Comparison of ENCODE assay signal across 23 cellular contexts in the genomic region with DNA sequence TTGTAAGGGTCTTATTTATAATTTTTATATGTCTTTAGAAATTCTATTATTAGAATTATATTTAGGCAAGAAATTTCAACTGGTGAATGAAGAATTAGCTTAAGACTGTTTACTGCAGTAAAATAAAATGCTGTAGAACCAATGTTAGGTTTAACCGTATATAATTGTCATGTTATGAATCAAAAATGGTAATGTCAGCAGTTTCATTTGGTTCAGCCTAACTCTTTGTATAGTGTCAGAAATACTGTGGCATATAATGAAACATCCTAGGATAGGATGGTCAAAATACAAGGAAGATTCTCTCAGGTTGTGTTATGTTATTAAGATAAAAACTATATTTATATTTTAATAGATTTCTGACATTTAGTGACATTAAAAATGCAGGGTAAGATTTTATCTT.
A peak's percentile ranks its signal among the peaks of the same experiment; 100 is the strongest.
DNase-seq lines count a peak whose midpoint lies in the region; ATAC-seq, FAIRE-seq and TF ChIP-seq lines count a peak whose summit lies in the region.
"Had no signal": no experiment of that assay in that cellular context is flagged by ENCODE, and none has a peak within 500 bp of the region (broad histone marks: within the 10 kb centered on the region; RNA-seq: fewer than 3 reads in every experiment).

No MANE protein-coding gene starts in this region.

- H4K5ac ChIP-seq in IMR-90 (ENCODE audit: low read depth, low read length) = no peak overlapping the region

- no peak for ATAC-seq in HepG2
- no peak for ATAC-seq in right lobe of liver
- no peak for ATAC-seq in IMR-90 (ENCODE audit: low read depth)

- H2AK9ac ChIP-seq in IMR-90 (replicated peaks; ENCODE audit: low read depth, low read length, poor library complexity) = no peak overlapping the region

- H3K79me2 ChIP-seq in HepG2 (ENCODE audit: insufficient read depth, low read length) = no peaks in the 10 kb centered on the region

- 95% methylated on average over 1 of the region's 1 CpG for WGBS in HepG2 (ENCODE audit: low lambda C conversion rate)
- 100% methylated on average over 1 of the region's 1 CpG for WGBS in right lobe of liver (ENCODE audit: insufficient coverage, low coverage, low lambda C conversion rate, missing lambda C conversion rate)
- WGBS in IMR-90 (ENCODE audit: extremely low coverage in 2 of 2, insufficient read length in 1 of 2), 2 experiments = no CpG with 5 or more reads among the region's 1 CpG

- H2AFZ ChIP-seq in HepG2 (ENCODE audit: low read length) (no peak overlapping the region), IMR-90 (replicated peaks; ENCODE audit: low read length, poor library complexity) (no peak overlapping the region)

- TF ChIP-seq EP300 in HepG2 (IDR thresholded peaks at IDR 0.05; ENCODE audit: low read depth in 2 of 2, low read length in 2 of 2) (no peak), HepG2 (CRISPR knock-in tag; IDR thresholded peaks at IDR 0.05; ENCODE audit: borderline replicate concordance) (no peak)

- no peak overlapping the region for H2BK15ac ChIP-seq in IMR-90 (ENCODE audit: low read depth, low read length)

- no peak overlapping the region for H3K14ac ChIP-seq in IMR-90 (replicated peaks; ENCODE audit: low read depth, low read length)

- BruUV-seq in HepG2 (replicated peaks; lab: Mats Ljungman, UMichigan) (no TSS peak), IMR-90 (replicated peaks; lab: Mats Ljungman, UMichigan) (no TSS peak)

- H2BK20ac ChIP-seq in IMR-90 (ENCODE audit: low read depth, low read length) = no peak overlapping the region

- no peak for TF ChIP-seq CTCF in HepG2 (CRISPR knock-in tag; IDR thresholded peaks at IDR 0.05)
- no peak for TF ChIP-seq CTCF in right lobe of liver (IDR thresholded peaks at IDR 0.05)
- no peak for TF ChIP-seq CTCF in IMR-90 (conservative IDR thresholded peaks at IDR 0.05; ENCODE audit: low read depth, low read length)

- no peak overlapping the region for H3K4me2 ChIP-seq in HepG2 (ENCODE audit: low read depth, low read length)
- H3K4me2 ChIP-seq in IMR-90 (ENCODE audit: low read depth, low read length) = no peak overlapping the region
- H3K4me2 ChIP-seq: BLaER1 had no signal

- H4K20me1 ChIP-seq in HepG2 (ENCODE audit: insufficient read depth, low read length) = no peaks in the 10 kb centered on the region
- no peaks in the 10 kb centered on the region for H4K20me1 ChIP-seq in IMR-90 (ENCODE audit: insufficient read depth, low read length)
- H4K20me1 ChIP-seq: BLaER1 had no signal

- no peak overlapping the region for H3K23ac ChIP-seq in IMR-90 (ENCODE audit: low read depth, low read length)

- H3K56ac ChIP-seq in IMR-90 (ENCODE audit: extremely low read depth, insufficient read depth, low read length) = no peak overlapping the region

- H3K9me1 ChIP-seq in IMR-90 (ENCODE audit: insufficient read depth, low read length) = no peaks in the 10 kb centered on the region; the same call in 1 of the 2 replicates

- no peak overlapping the region for H2AK5ac ChIP-seq in IMR-90 (ENCODE audit: low read depth, low read length)

- no peak overlapping the region for H2BK5ac ChIP-seq in IMR-90 (ENCODE audit: low read depth, low read length, poor library complexity, severe bottlenecking)

- H2BK120ac ChIP-seq in IMR-90 (ENCODE audit: low read depth, low read length) = no peak overlapping the region

- in situ Hi-C loops in HepG2 (cut with HindIII; ENCODE audit: extremely low pct_ligation_motif_present, low pct_unique_long_range_greater_than_20kb) (no loop called here), IMR-90 (cut with MboI; ENCODE audit: low sequenced_read_pairs) (no loop called here)

- dilution Hi-C loops in IMR-90 (cut with HindIII; ENCODE audit: low sequenced_read_pairs, unreplicated experiment) = no loop called here

- CTCF ChIA-PET in HepG2 (lab: Yijun Ruan, JAX; ENCODE audit: low intra/inter-chr PET ratio, low total read pairs) (no interaction called here), IMR-90 (lab: Yijun Ruan, JAX) (interaction anchor here (0.7 kb wide), 1 partner anchor 1889 kb away, joined by 3 read pairs; no protein-coding TSS in a partner anchor)

- TF ChIP-seq RAD21 in HepG2 (CRISPR knock-in tag; IDR thresholded peaks at IDR 0.05) (no peak), IMR-90 (IDR thresholded peaks at IDR 0.05; ENCODE audit: low read length) (no peak)

- no peak for FAIRE-seq in HepG2 (lab: Jason Lieb, UNC)
- FAIRE-seq in frontal cortex (lab: Jason Lieb, UNC) = peak; percentile 53
- FAIRE-seq: GM12891 had no signal

- H3K27me3 ChIP-seq in HepG2 (ENCODE audit: control insufficient read depth in 1 of 2, insufficient read depth in 2 of 2, low read length in 2 of 2) = no peaks in the 10 kb centered on the region
- H3K27me3 ChIP-seq in right lobe of liver = no peaks in the 10 kb centered on the region
- H3K27me3 ChIP-seq in IMR-90 (ENCODE audit: control insufficient read depth, insufficient read depth, low read length) = no peaks in the 10 kb centered on the region
- H3K27me3 ChIP-seq: BE2C, BLaER1 had no signal

- no peak overlapping the region for H3K4ac ChIP-seq in IMR-90 (ENCODE audit: low read depth, low read length)

- intact Hi-C loops in HepG2 (cut with micrococcal nuclease; ENCODE audit: unreplicated experiment) (no loop called here), right lobe of liver (cut with DNase I) (no loop called here), IMR-90 (cut with micrococcal nuclease) (loop anchor here (5.0 kb wide), 1 partner anchor 241 kb away; no protein-coding TSS in a partner anchor)

- no peak overlapping the region for H3K18ac ChIP-seq in IMR-90 (ENCODE audit: low read depth, low read length)

- no peak for TF ChIP-seq POLR2A in HepG2 (IDR thresholded peaks at IDR 0.05; ENCODE audit: insufficient read depth in 1 of 2, low read depth in 2 of 2, low read length in 2 of 2)
- no peak for TF ChIP-seq POLR2A in right lobe of liver (IDR thresholded peaks at IDR 0.05)
- no peak for TF ChIP-seq POLR2A in IMR-90 (IDR thresholded peaks at IDR 0.05; ENCODE audit: low read depth, low read length)

- H3K4me3 ChIP-seq in HepG2 (replicated peaks in 1 of 3; ENCODE audit: insufficient read depth in 1 of 3, low read depth in 2 of 3, low read length in 3 of 3) = no peak overlapping the region
- no peak overlapping the region for H3K4me3 ChIP-seq in right lobe of liver
- H3K4me3 ChIP-seq in IMR-90 (ENCODE audit: insufficient read depth, low read depth, low read length) = no peak overlapping the region
- H3K4me3 ChIP-seq: BLaER1 had no signal

- H4K91ac ChIP-seq in IMR-90 (ENCODE audit: insufficient read depth, low read depth, low read length) = no peak overlapping the region

- no peaks in the 10 kb centered on the region for H3K4me1 ChIP-seq in HepG2 (ENCODE audit: insufficient read depth, low read length)
- no peaks in the 10 kb centered on the region for H3K4me1 ChIP-seq in right lobe of liver
- H3K4me1 ChIP-seq in IMR-90 (ENCODE audit: control insufficient read depth, insufficient read depth, low read length) = no peaks in the 10 kb centered on the region
- H3K4me1 ChIP-seq: BLaER1 had no signal

- POLR2A ChIA-PET in HepG2 (lab: Yijun Ruan, JAX) (no interaction called here), IMR-90 (lab: Charles Lee; ENCODE audit: unreplicated experiment) (no interaction called here)

- H4K8ac ChIP-seq in IMR-90 (ENCODE audit: low read depth in 2 of 2, low read length in 2 of 2) = no peak overlapping the region

- no peak for DNase-seq in HepG2 (ENCODE audit: low spot score)
- DNase-seq in right lobe of liver = no peak
- no peak for DNase-seq in IMR-90
- no peak for DNase-seq in frontal cortex (ENCODE audit: low spot score in 2 of 2)
- no peak for DNase-seq in SW 1271 (lab: John Stamatoyannopoulos, UW)
- DNase-seq in NCI-H2081 treated with DMSO at 0.1 percent for 48 hours (lab: John Stamatoyannopoulos, UW) = no peak
- DNase-seq: ACHN; BE2C; C1 segment of cervical spinal cord; CD4-positive, alpha-beta memory T cell; CD4-positive, CD25-positive, alpha-beta regulatory T cell; CD8-positive, alpha-beta memory T cell; COR-L47; DMS 273 treated with DMSO at 0.1 percent for 48 hours; DMS153; DMS53; DMS79; DND-41; EL; GF-D8 had no signal

- H3K36me3 ChIP-seq in HepG2 (replicated peaks in 1 of 2; ENCODE audit: control insufficient read depth in 1 of 2, insufficient read depth in 2 of 2, low read length in 2 of 2) (peaks cover 7 to 49% of the 10 kb centered on the region in 2 experiments; a peak in 4 of 5 replicates), right lobe of liver (peaks cover 0 to 29% (median 18%) of the 10 kb centered on the region in 4 donors), IMR-90 (ENCODE audit: control insufficient read depth, insufficient read depth, low read length) (peaks cover 8% of the 10 kb centered on the region)

- H3K79me1 ChIP-seq in IMR-90 (ENCODE audit: low read depth in 1 of 2, low read length in 2 of 2) = no peaks in the 10 kb centered on the region; a peak in 1 of 4 replicates

- H3K9ac ChIP-seq in HepG2 (ENCODE audit: insufficient read depth, low read depth, low read length) = no peak overlapping the region
- H3K9ac ChIP-seq in IMR-90 (ENCODE audit: low read depth, low read length) = no peak overlapping the region
- H3K9ac ChIP-seq: BLaER1 had no signal

- H3K9me3 ChIP-seq in HepG2 (ENCODE audit: low read length) = no peaks in the 10 kb centered on the region
- H3K9me3 ChIP-seq in right lobe of liver = no peaks in the 10 kb centered on the region
- no peaks in the 10 kb centered on the region for H3K9me3 ChIP-seq in IMR-90 (ENCODE audit: control insufficient read depth, insufficient read depth, low read length)
- H3K9me3 ChIP-seq: BE2C, BLaER1 had no signal

- H3K27ac ChIP-seq in HepG2 (ENCODE audit: extremely low read length, insufficient read depth, low read length) (no peak overlapping the region), right lobe of liver (no peak overlapping the region), IMR-90 (ENCODE audit: insufficient read depth, low read length) (no peak overlapping the region)
- H3K27ac ChIP-seq: 22Rv1, BLaER1 had no signal

TF ChIP-seq in HepG2, 621 proteins besides CTCF, POLR2A, EP300 and RAD21 (continues in another document):
- TF ChIP-seq MAFK (conservative IDR thresholded peaks at IDR 0.05 in 1 of 2, IDR thresholded peaks at IDR 0.05 in 1 of 2; ENCODE audit: low read length in 2 of 2) (peak; percentile 72 to 88), GABPB1 (CRISPR knock-in tag; IDR thresholded peaks at IDR 0.05) (no peak), ZNF251 (CRISPR knock-in tag; IDR thresholded peaks at IDR 0.05) (no peak), KDM2A (CRISPR knock-in tag; IDR thresholded peaks at IDR 0.05; ENCODE audit: borderline replicate concordance, low read depth) (no peak), MAFF (IDR thresholded peaks at IDR 0.05; ENCODE audit: low read depth, low read length) (peak; percentile 83), ZNF780A (CRISPR knock-in tag; IDR thresholded peaks at IDR 0.05) (no peak)

TF ChIP-seq in IMR-90, 13 proteins besides CTCF, POLR2A, EP300 and RAD21:
- TF ChIP-seq FOS (IDR thresholded peaks at IDR 0.05; ENCODE audit: low read depth, low read length) (no peak), MXI1 (IDR thresholded peaks at IDR 0.05; ENCODE audit: borderline replicate concordance, low read depth, low read length) (no peak), MAFK (IDR thresholded peaks at IDR 0.05; ENCODE audit: low read depth, low read length) (peak; percentile 80)
TF ChIP-seq in IMR-90: peak in this region for 1.
